In the genomic region with DNA sequence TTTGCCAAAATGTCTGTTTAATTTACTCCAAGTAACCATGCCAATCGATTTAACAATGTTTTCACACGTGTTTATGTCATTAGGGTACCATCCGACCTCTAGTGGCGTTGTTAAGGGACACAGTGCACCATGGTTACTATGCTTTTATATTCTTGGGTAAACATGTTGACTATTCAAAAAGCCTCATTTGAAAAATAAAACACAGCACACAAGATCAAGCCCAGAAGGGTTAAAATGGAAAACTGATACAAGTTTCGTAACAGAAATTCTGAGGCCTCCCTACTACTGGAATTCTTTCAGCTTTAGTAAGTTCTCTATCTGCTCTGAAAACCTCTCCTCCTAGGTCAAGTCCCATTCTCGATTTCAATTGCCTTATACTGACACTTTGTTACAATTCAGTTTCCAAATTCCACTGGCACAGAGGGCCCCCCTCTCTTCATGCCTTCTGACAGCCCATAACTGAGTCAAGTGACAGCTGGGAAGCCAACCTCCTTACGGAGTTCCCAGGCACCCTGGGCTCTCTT, we compare ENCODE assay signal across 8 cellular contexts. TPM values are rescaled to one million over a fixed set of nuclear protein-coding genes. Genes with fewer than 3 reads are reported as not detected.
DNase-seq lines count a peak whose midpoint lies in the region; ATAC-seq lines count a peak whose summit lies in the region.

No MANE protein-coding gene starts in this region.

- peak overlapping the region; percentile 92 to 100 (median 97) for H3K4me2 ChIP-seq in BLaER1 treated with 17β-estradiol and CSF1 and Interleukin-3, amounts not matched to agents 10 nM and 100 nM

- H3K27ac ChIP-seq in BLaER1 treated with 17β-estradiol and CSF1 and Interleukin-3, amounts not matched to agents 10 nM and 100 nM: peak overlapping the region in 6 of 11 experiments; percentile 37 to 83 (median 39); a peak in 8 of 22 replicates

- peaks cover 0 to 5% (median 0%) of the 10 kb centered on the region in 11 experiments; a peak in 2 of 22 replicates for H3K36me3 ChIP-seq in BLaER1 treated with 17β-estradiol and CSF1 and Interleukin-3, amounts not matched to agents 10 nM and 100 nM

- H3K9me3 ChIP-seq in BLaER1 treated with 17β-estradiol and CSF1 and Interleukin-3, amounts not matched to agents 10 nM and 100 nM (replicated peaks in 1 of 11): peaks cover 0 to 4% (median 0%) of the 10 kb centered on the region in 11 experiments; a peak in 1 of 22 replicates

- peak overlapping the region; percentile 63 to 95 (median 91); a peak in 20 of 22 replicates for H3K9ac ChIP-seq in BLaER1 treated with 17β-estradiol and CSF1 and Interleukin-3, amounts not matched to agents 10 nM and 100 nM

- DNase-seq in RPMI8226 (peak; percentile 25), dermis blood vessel endothelial cell (peak; percentile 87), myocyte (ENCODE audit: low read depth) (peak; percentile 65), SW480 (ENCODE audit: low spot score) (no peak)

- no peaks in the 10 kb centered on the region for H3K27me3 ChIP-seq in BLaER1 treated with 17β-estradiol and CSF1 and Interleukin-3, amounts not matched to agents 10 nM and 100 nM

- peak overlapping the region; percentile 80 to 93 (median 90); a peak in 18 of 20 replicates for H3K4me3 ChIP-seq in BLaER1 treated with 17β-estradiol and CSF1 and Interleukin-3, amounts not matched to agents 10 nM and 100 nM

- peaks cover 46 to 57% (median 52%) of the 10 kb centered on the region in 10 experiments for H3K4me1 ChIP-seq in BLaER1 treated with 17β-estradiol and CSF1 and Interleukin-3, amounts not matched to agents 10 nM and 100 nM

- H4K20me1 ChIP-seq in BLaER1 treated with 17β-estradiol and CSF1 and Interleukin-3, amounts not matched to agents 10 nM and 100 nM: peaks cover 49 to 68% (median 63%) of the 10 kb centered on the region in 11 experiments; a peak in 21 of 22 replicates

- ATAC-seq in GM18517 (IDR thresholded peaks at IDR 0.05; ENCODE audit: unreplicated experiment) (peak; percentile 29), GM18858 (IDR thresholded peaks at IDR 0.05; ENCODE audit: unreplicated experiment) (no peak), GM21786 (IDR thresholded peaks at IDR 0.05; ENCODE audit: unreplicated experiment) (no peak)

RNA-seq across cellular contexts. Expression of a gene that starts 2.1 kb away (rescaled TPM):
- 57.9 and 82.7 TPM in 2 replicates for total RNA-seq in dermis blood vessel endothelial cell
- total RNA-seq in myocyte: 123 and 132 TPM in 2 replicates
- 76.5 TPM for polyA plus RNA-seq in myocyte (2012)
